Comparison of ENCODE assay signal across 22 cellular contexts in the genomic region with DNA sequence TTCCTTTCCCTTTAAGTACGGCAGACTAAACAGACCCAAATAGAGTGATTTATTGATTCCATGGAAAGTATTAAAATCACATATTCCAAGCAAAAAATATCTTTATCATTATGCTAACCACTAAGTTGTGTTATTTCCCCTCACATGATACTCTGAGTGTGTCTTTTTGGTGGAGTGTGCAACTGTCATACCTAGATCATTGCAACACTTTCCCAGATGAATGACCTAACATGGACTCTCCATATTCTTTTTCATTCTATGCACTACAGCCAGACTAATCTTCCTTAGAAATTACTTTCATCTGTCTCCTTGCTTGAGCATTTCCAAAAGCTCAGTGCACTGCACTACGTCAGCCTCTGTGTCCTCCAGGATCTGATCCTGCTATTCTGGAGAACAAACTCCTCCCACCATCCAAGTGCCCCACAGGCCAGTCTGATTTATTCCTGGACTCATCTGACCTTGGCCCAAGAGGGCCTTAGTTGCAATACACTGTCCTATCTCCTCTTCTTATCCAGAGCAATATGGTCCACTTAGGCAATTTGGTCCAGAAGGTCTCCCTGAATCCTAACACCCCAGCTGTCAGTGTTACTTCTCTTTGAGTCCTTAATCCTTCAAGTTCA.
"Had no signal": no experiment of that assay in that cellular context is flagged by ENCODE, and none has a peak within 500 bp of the region (broad histone marks: within the 10 kb centered on the region; RNA-seq: fewer than 3 reads in every experiment).

No MANE protein-coding gene starts in this region.

- H3K9me3 ChIP-seq: left lung, pancreas, psoas muscle, thyroid gland had no signal

- H3K4me3 ChIP-seq: left lung, pancreas, psoas muscle, thyroid gland had no signal

- H3K9me3 Mint-ChIP-seq: activated naive CD8-positive, alpha-beta T cell treated with anti-CD3 and anti-CD28 coated beads, Interleukin-2, amount 50 U/mL, for 24 hours; natural killer cell treated with Interleukin-12 subunit alpha and Interleukin-12 subunit beta and Interleukin-15 and Interleukin-18, amount 100 ng/mL, for 72 hours had no signal

- DNase-seq: activated CD4-positive, alpha-beta T cell treated with anti-CD3 and anti-CD28 coated beads, Interleukin-2, amount 50 U/mL, for 48 hours; activated effector memory CD4-positive, alpha-beta T cell treated with anti-CD3 and anti-CD28 coated beads, Interleukin-2, amount 50 U/mL, for 16 hours; activated naive CD4-positive, alpha-beta T cell treated with anti-CD3 and anti-CD28 coated beads, Interleukin-2, amount 50 U/mL, for 16 hours; activated naive CD8-positive, alpha-beta T cell treated with anti-CD3 and anti-CD28 coated beads, Interleukin-2, amount 50 U/mL, for 24 hours; activated T-cell treated with anti-CD3 and anti-CD28 coated beads, Interleukin-2, amount 50 U/mL, for 72 hours; anterior cingulate cortex; caudate nucleus; foreskin melanocyte; immature natural killer cell; left lung; midbrain; pancreas; psoas muscle; right cardiac atrium; stimulated activated CD4-positive, alpha-beta T cell treated with anti-CD3 and anti-CD28 coated beads, Interleukin-4, amount 100 ng/mL, for 24 hours; stimulated activated naive CD8-positive, alpha-beta T cell treated with anti-CD3 and anti-CD28 coated beads, Interleukin-15, Interleukin-2, amounts not matched to agents 100 U/mL and 50 U/mL, for 24 hours; T-helper 9 cell; thyroid gland had no signal

- H3K27ac ChIP-seq: epithelial cell of prostate, left lung, pancreas, psoas muscle, thyroid gland had no signal

- H3K27ac Mint-ChIP-seq: activated naive CD8-positive, alpha-beta T cell treated with anti-CD3 and anti-CD28 coated beads, Interleukin-2, amount 50 U/mL, for 24 hours; activated T-cell treated with anti-CD3 and anti-CD28 coated beads, Interleukin-2, amount 50 U/mL, for 72 hours; brain; immature natural killer cell; natural killer cell treated with Interleukin-12 subunit alpha and Interleukin-12 subunit beta and Interleukin-15 and Interleukin-18, amount 100 ng/mL, for 72 hours; WTC11 had no signal

- H3K4me1 ChIP-seq: pancreas, thyroid gland had no signal

- H3K27me3 ChIP-seq: left lung, pancreas, thyroid gland had no signal

- ATAC-seq: activated naive CD8-positive, alpha-beta T cell treated with anti-CD3 and anti-CD28 coated beads, Interleukin-2, amount 50 U/mL, for 24 hours; activated T-cell treated with anti-CD3 and anti-CD28 coated beads, Interleukin-2, amount 50 U/mL, for 72 hours; left lung; natural killer cell treated with Interleukin-12 subunit alpha and Interleukin-12 subunit beta and Interleukin-15 and Interleukin-18, amount 100 ng/mL, for 72 hours; pancreas; psoas muscle; right cardiac atrium; stimulated activated naive CD8-positive, alpha-beta T cell treated with anti-CD3 and anti-CD28 coated beads, Interleukin-15, Interleukin-2, amounts not matched to agents 100 U/mL and 50 U/mL, for 24 hours; WTC11 had no signal

- H3K36me3 ChIP-seq: left lung, pancreas, thyroid gland had no signal

- H3K4me3 Mint-ChIP-seq: activated naive CD8-positive, alpha-beta T cell treated with anti-CD3 and anti-CD28 coated beads, Interleukin-2, amount 50 U/mL, for 24 hours; activated T-cell treated with anti-CD3 and anti-CD28 coated beads, Interleukin-2, amount 50 U/mL, for 72 hours; brain; immature natural killer cell; natural killer cell treated with Interleukin-12 subunit alpha and Interleukin-12 subunit beta and Interleukin-15 and Interleukin-18, amount 100 ng/mL, for 72 hours; WTC11 had no signal

- H3K4me1 Mint-ChIP-seq: activated naive CD8-positive, alpha-beta T cell treated with anti-CD3 and anti-CD28 coated beads, Interleukin-2, amount 50 U/mL, for 24 hours; WTC11 had no signal

- H3K36me3 Mint-ChIP-seq: brain; natural killer cell treated with Interleukin-12 subunit alpha and Interleukin-12 subunit beta and Interleukin-15 and Interleukin-18, amount 100 ng/mL, for 72 hours had no signal
